Comparison of ENCODE assay signal across 11 cellular contexts in genomic region chr17:56290486-56291118, GRCh38.
DNase-seq lines count a peak whose midpoint lies in the region; ATAC-seq lines count a peak whose summit lies in the region.
"Had no signal": no experiment of that assay in that cellular context is flagged by ENCODE, and none has a peak within 500 bp of the region (broad histone marks: within the 10 kb centered on the region; RNA-seq: fewer than 3 reads in every experiment).

No MANE protein-coding gene starts in this region.

- peaks cover 12% of the 10 kb centered on the region for H3K4me1 Mint-ChIP-seq in activated CD8-positive, alpha-beta memory T cell treated with anti-CD3 and anti-CD28 coated beads, Interleukin-2, amount 10 ng/mL, durations not matched to agents 7 days and 5 days
- H3K4me1 Mint-ChIP-seq in effector memory CD8-positive, alpha-beta T cell (ENCODE audit: low read depth in 2 of 2) = peaks cover 3 to 11% of the 10 kb centered on the region in 2 donors
- H3K4me1 Mint-ChIP-seq: neural crest cell had no signal

- H3K36me3 Mint-ChIP-seq in activated CD8-positive, alpha-beta memory T cell treated with anti-CD3 and anti-CD28 coated beads, Interleukin-2, amount 10 ng/mL, durations not matched to agents 7 days and 5 days = no peaks in the 10 kb centered on the region
- H3K36me3 Mint-ChIP-seq in effector memory CD8-positive, alpha-beta T cell (ENCODE audit: insufficient read depth) = no peaks in the 10 kb centered on the region

- CTCF ChIA-PET in activated CD8-positive, alpha-beta memory T cell treated with anti-CD3 and anti-CD28 coated beads, Interleukin-2, amount 10 ng/mL, durations not matched to agents 7 days and 5 days (lab: Charles Lee) = no interaction called here

- peak overlapping the region; percentile 14 for H3K4me3 Mint-ChIP-seq in activated CD8-positive, alpha-beta memory T cell treated with anti-CD3 and anti-CD28 coated beads, Interleukin-2, amount 10 ng/mL, durations not matched to agents 7 days and 5 days
- H3K4me3 Mint-ChIP-seq in effector memory CD8-positive, alpha-beta T cell = peak overlapping the region; percentile 2 to 64
- H3K4me3 Mint-ChIP-seq: neural crest cell had no signal

- ATAC-seq in activated CD8-positive, alpha-beta memory T cell treated with anti-CD3 and anti-CD28 coated beads, Interleukin-2, amount 10 ng/mL, durations not matched to agents 7 days and 5 days = no peak
- ATAC-seq in effector memory CD8-positive, alpha-beta T cell (replicated peaks) = no peak
- ATAC-seq: heart right ventricle had no signal

- no peaks in the 10 kb centered on the region for H3K27me3 ChIP-seq in stomach smooth muscle (ENCODE audit: control insufficient read depth in 1 of 2, insufficient read depth in 2 of 2, low read length in 2 of 2)
- H3K27me3 ChIP-seq: heart right ventricle had no signal

- H3K36me3 ChIP-seq in stomach smooth muscle (ENCODE audit: control insufficient read depth in 2 of 2, insufficient read depth in 2 of 2, low read length in 2 of 2) = no peaks in the 10 kb centered on the region
- H3K36me3 ChIP-seq: heart right ventricle had no signal

- H3K9ac ChIP-seq in stomach smooth muscle (ENCODE audit: low read length in 2 of 2) = no peak overlapping the region

- H3K9me3 Mint-ChIP-seq in activated CD8-positive, alpha-beta memory T cell treated with anti-CD3 and anti-CD28 coated beads, Interleukin-2, amount 10 ng/mL, durations not matched to agents 7 days and 5 days (ENCODE audit: low read depth) = peaks cover 2% of the 10 kb centered on the region
- no peaks in the 10 kb centered on the region for H3K9me3 Mint-ChIP-seq in effector memory CD8-positive, alpha-beta T cell
- H3K9me3 Mint-ChIP-seq: neural crest cell had no signal

- no peaks in the 10 kb centered on the region for H3K4me1 ChIP-seq in stomach smooth muscle (ENCODE audit: control insufficient read depth, insufficient read depth, low read length)

- H3K27ac ChIP-seq in stomach smooth muscle (ENCODE audit: low read length) = no peak overlapping the region

- H3K27ac Mint-ChIP-seq in activated CD8-positive, alpha-beta memory T cell treated with anti-CD3 and anti-CD28 coated beads, Interleukin-2, amount 10 ng/mL, durations not matched to agents 7 days and 5 days = peak overlapping the region; percentile 41
- H3K27ac Mint-ChIP-seq in effector memory CD8-positive, alpha-beta T cell = peak overlapping the region; percentile 2 to 69

- H3K27me3 Mint-ChIP-seq in activated CD8-positive, alpha-beta memory T cell treated with anti-CD3 and anti-CD28 coated beads, Interleukin-2, amount 10 ng/mL, durations not matched to agents 7 days and 5 days = no peaks in the 10 kb centered on the region
- H3K27me3 Mint-ChIP-seq in effector memory CD8-positive, alpha-beta T cell = no peaks in the 10 kb centered on the region

- H3K4me3 ChIP-seq in stomach smooth muscle (ENCODE audit: low read length in 2 of 2) = peak overlapping the region; percentile 20 to 50

- no peak for DNase-seq in activated CD8-positive, alpha-beta memory T cell treated with anti-CD3 and anti-CD28 coated beads, Interleukin-2, amount 10 ng/mL, durations not matched to agents 7 days and 5 days
- DNase-seq in activated CD8-positive, alpha-beta memory T cell treated with anti-CD3 and anti-CD28 coated beads for 24 hours = no peak
- DNase-seq in NCI-H524 (lab: John Stamatoyannopoulos, UW) (peak; percentile 24 to 78), NCI-H1048 (lab: John Stamatoyannopoulos, UW) (no peak), NCI-H1417 treated with DMSO at 0.1 percent for 48 hours (lab: John Stamatoyannopoulos, UW) (no peak), epidermal melanocyte (ENCODE audit: insufficient read length, low spot score) (no peak)
- no peak for DNase-seq in effector memory CD8-positive, alpha-beta T cell
- DNase-seq: stimulated activated CD4-positive, alpha-beta T cell treated with anti-CD3 and anti-CD28 coated beads, Interleukin-4, amount 100 ng/mL, for 4 hours had no signal

- H3K9me3 ChIP-seq in stomach smooth muscle (ENCODE audit: control insufficient read depth in 2 of 2, low read length in 2 of 2) = no peaks in the 10 kb centered on the region
- H3K9me3 ChIP-seq: heart right ventricle had no signal

Comparison
In these comparisons a context has a peak if more than half of its experiments do, and no peak if none do; other contexts are left out.
1. DNase-seq: peak in NCI-H524 (2 of 2); none in activated CD8-positive, alpha-beta memory T cell treated with anti-CD3 and anti-CD28 coated beads, Interleukin-2, amount 10 ng/mL, durations not matched to agents 7 days and 5 days (single experiment), activated CD8-positive, alpha-beta memory T cell treated with anti-CD3 and anti-CD28 coated beads for 24 hours (single experiment), effector memory CD8-positive, alpha-beta T cell (0 of 3), NCI-H1048 (single experiment), NCI-H1417 treated with DMSO at 0.1 percent for 48 hours (single experiment) and epidermal melanocyte (single experiment).